20 cellular contexts compared by ENCODE assay signal in the genomic region with DNA sequence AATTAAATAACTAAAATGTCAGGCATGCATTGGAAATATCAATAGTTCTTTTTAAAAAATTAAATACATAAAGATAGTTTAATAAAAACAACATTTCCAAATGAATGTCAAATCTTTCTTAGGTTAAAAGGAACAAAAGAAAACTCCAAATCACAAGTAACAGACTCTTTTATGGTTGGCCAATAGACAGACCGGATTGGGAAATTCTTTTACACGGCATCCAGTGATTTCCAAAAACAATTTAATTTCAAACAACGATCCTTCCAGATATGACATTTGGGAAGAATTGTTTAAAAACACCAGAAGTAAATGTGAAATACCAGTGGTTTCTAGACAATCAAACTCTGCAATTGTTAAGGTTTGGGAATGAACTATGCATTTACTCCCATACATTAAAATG. TPM values are rescaled to one million over a fixed set of nuclear protein-coding genes. Genes with fewer than 3 reads are reported as not detected.
DNase-seq lines count a peak whose midpoint lies in the region; ATAC-seq and TF ChIP-seq lines count a peak whose summit lies in the region.
"Had no signal": no experiment of that assay in that cellular context is flagged by ENCODE, and none has a peak within 500 bp of the region (broad histone marks: within the 10 kb centered on the region; RNA-seq: fewer than 3 reads in every experiment).

No MANE protein-coding gene starts in this region.

- H2BK15ac ChIP-seq in IMR-90 (ENCODE audit: low read depth, low read length): no peak overlapping the region

- peak overlapping the region; percentile 21; the same call in 1 of the 2 replicates for H3K23ac ChIP-seq in IMR-90 (ENCODE audit: low read depth, low read length)

- POLR2A ChIA-PET in IMR-90 (lab: Charles Lee; ENCODE audit: unreplicated experiment): no interaction called here
- POLR2A ChIA-PET in naive thymus-derived CD4-positive, alpha-beta T cell (lab: Charles Lee): no interaction called here

- H4K91ac ChIP-seq in IMR-90 (ENCODE audit: insufficient read depth, low read depth, low read length): no peak overlapping the region

- TF ChIP-seq CTCF in IMR-90 (conservative IDR thresholded peaks at IDR 0.05; ENCODE audit: low read depth, low read length) (no peak), chondrocyte (IDR thresholded peaks at IDR 0.05) (no peak), fibroblast of the aortic adventitia (IDR thresholded peaks at IDR 0.05; ENCODE audit: insufficient read depth, low read length) (no peak), smooth muscle cell (IDR thresholded peaks at IDR 0.05; ENCODE audit: borderline replicate concordance, insufficient read depth, poor library complexity, severe bottlenecking) (no peak)

- in situ Hi-C loops in IMR-90 (cut with MboI; ENCODE audit: low sequenced_read_pairs): no loop called here

- H3K27ac ChIP-seq in IMR-90 (ENCODE audit: insufficient read depth, low read length) (peak overlapping the region; percentile 84; the same call in 1 of the 2 replicates), smooth muscle cell (ENCODE audit: low read depth) (no peak overlapping the region)
- no peak overlapping the region for H3K27ac ChIP-seq in naive thymus-derived CD4-positive, alpha-beta T cell (ENCODE audit: low read depth, low read length)
- H3K27ac ChIP-seq: BLaER1 treated with 17β-estradiol and CSF1 and Interleukin-3, amounts not matched to agents 10 nM and 100 nM; KMS-11 had no signal

- 0 out of 2 replicates have a peak overlapping the region, but pooled peaks have one; percentile 70 for H3K56ac ChIP-seq in IMR-90 (ENCODE audit: extremely low read depth, insufficient read depth, low read length)

- peak; percentile 47 for DNase-seq in IMR-90
- no peak for DNase-seq in chondrocyte (ENCODE audit: low spot score)
- DNase-seq in fibroblast of the aortic adventitia (ENCODE audit: low read depth): peak; percentile 72
- DNase-seq in smooth muscle cell (lab: John Stamatoyannopoulos, UW; ENCODE audit: unreplicated experiment): no peak
- no peak for DNase-seq in naive thymus-derived CD4-positive, alpha-beta T cell
- no peak for DNase-seq in activated naive CD4-positive, alpha-beta T cell treated with anti-CD3 and anti-CD28 coated beads, Interleukin-2, amount 50 U/mL, for 72 hours (ENCODE audit: low spot score in 2 of 2)
- no peak for DNase-seq in islet precursor cell
- DNase-seq: CD4-positive, alpha-beta memory T cell; DND-41; GOT3; HCEC 1CT; NCI-H1105; NCI-H2029 treated with DMSO at 0.1 percent for 48 hours; NCI-H526; OCI-M1; Right ventricle myocardium superior had no signal

- H3K4me1 Mint-ChIP-seq in chondrocyte (ENCODE audit: low read depth): peaks cover 46% of the 10 kb centered on the region
- H3K4me1 Mint-ChIP-seq in naive thymus-derived CD4-positive, alpha-beta T cell: no peaks in the 10 kb centered on the region
- H3K4me1 Mint-ChIP-seq: CD4-positive, alpha-beta memory T cell had no signal

- peak overlapping the region; percentile 94 for H3K27ac Mint-ChIP-seq in chondrocyte (ENCODE audit: unreplicated experiment)
- no peak overlapping the region for H3K27ac Mint-ChIP-seq in naive thymus-derived CD4-positive, alpha-beta T cell
- H3K27ac Mint-ChIP-seq in activated naive CD4-positive, alpha-beta T cell treated with anti-CD3 and anti-CD28 coated beads, Interleukin-2, amount 50 U/mL, for 72 hours: no peak overlapping the region
- H3K27ac Mint-ChIP-seq: CD4-positive, alpha-beta memory T cell had no signal

- CTCF ChIA-PET in IMR-90 (lab: Yijun Ruan, JAX): interaction anchor here (0.6 kb wide), 1 partner anchor 36 kb away, joined by 3 read pairs; no protein-coding TSS in a partner anchor
- CTCF ChIA-PET in naive thymus-derived CD4-positive, alpha-beta T cell (lab: Charles Lee): no interaction called here

- intact Hi-C loops in IMR-90 (cut with micrococcal nuclease): no loop called here
- intact Hi-C loops in naive thymus-derived CD4-positive, alpha-beta T cell (cut with micrococcal nuclease): no loop called here

- TF ChIP-seq POLR2A in IMR-90 (IDR thresholded peaks at IDR 0.05; ENCODE audit: low read depth, low read length): no peak

- H3K27me3 Mint-ChIP-seq in chondrocyte (ENCODE audit: low read depth): no peaks in the 10 kb centered on the region
- H3K27me3 Mint-ChIP-seq in naive thymus-derived CD4-positive, alpha-beta T cell: peaks cover 0 to 4% (median 0%) of the 10 kb centered on the region in 5 donors
- H3K27me3 Mint-ChIP-seq: CD4-positive, alpha-beta memory T cell had no signal

- H3K4me3 ChIP-seq in IMR-90 (ENCODE audit: insufficient read depth, low read depth, low read length): no peak overlapping the region
- H3K4me3 ChIP-seq in fibroblast of the aortic adventitia (ENCODE audit: low read depth, low read length): no peak overlapping the region
- H3K4me3 ChIP-seq in smooth muscle cell: no peak overlapping the region
- H3K4me3 ChIP-seq in naive thymus-derived CD4-positive, alpha-beta T cell (ENCODE audit: low read length): no peak overlapping the region
- H3K4me3 ChIP-seq: BLaER1 treated with 17β-estradiol and CSF1 and Interleukin-3, amounts not matched to agents 10 nM and 100 nM; GM12878 had no signal

- no peak for TF ChIP-seq RAD21 in IMR-90 (IDR thresholded peaks at IDR 0.05; ENCODE audit: low read length)

- dilution Hi-C loops in IMR-90 (cut with HindIII; ENCODE audit: low sequenced_read_pairs, unreplicated experiment): no loop called here

- H2AK5ac ChIP-seq in IMR-90 (ENCODE audit: low read depth, low read length): no peak overlapping the region

- H3K36me3 Mint-ChIP-seq in chondrocyte (ENCODE audit: low read depth): no peaks in the 10 kb centered on the region
- H3K36me3 Mint-ChIP-seq in naive thymus-derived CD4-positive, alpha-beta T cell: no peaks in the 10 kb centered on the region
- no peaks in the 10 kb centered on the region for H3K36me3 Mint-ChIP-seq in activated naive CD4-positive, alpha-beta T cell treated with anti-CD3 and anti-CD28 coated beads, Interleukin-2, amount 50 U/mL, for 72 hours
- H3K36me3 Mint-ChIP-seq: CD4-positive, alpha-beta memory T cell had no signal

- peak overlapping the region; percentile 87 for H2BK120ac ChIP-seq in IMR-90 (ENCODE audit: low read depth, low read length)

- H3K9me3 ChIP-seq in IMR-90 (ENCODE audit: control insufficient read depth, insufficient read depth, low read length) (no peaks in the 10 kb centered on the region), smooth muscle cell (replicated peaks; ENCODE audit: low read depth) (no peaks in the 10 kb centered on the region)
- H3K9me3 ChIP-seq in naive thymus-derived CD4-positive, alpha-beta T cell (ENCODE audit: control insufficient read depth in 2 of 3, low read length in 3 of 3): no peaks in the 10 kb centered on the region
- H3K9me3 ChIP-seq: BLaER1 treated with 17β-estradiol and CSF1 and Interleukin-3, amounts not matched to agents 10 nM and 100 nM had no signal

- no TSS peak for BruUV-seq in IMR-90 (replicated peaks; lab: Mats Ljungman, UMichigan)

- peak overlapping the region; percentile 70 to 79; a peak in 2 of 4 replicates for H4K8ac ChIP-seq in IMR-90 (ENCODE audit: low read depth in 2 of 2, low read length in 2 of 2)

- H3K9ac ChIP-seq in IMR-90 (ENCODE audit: low read depth, low read length) (no peak overlapping the region), smooth muscle cell (ENCODE audit: low read depth) (no peak overlapping the region)
- H3K9ac ChIP-seq: BLaER1 treated with 17β-estradiol and CSF1 and Interleukin-3, amounts not matched to agents 10 nM and 100 nM; KMS-11 had no signal

- no peak overlapping the region for H2AFZ ChIP-seq in IMR-90 (replicated peaks; ENCODE audit: low read length, poor library complexity)
- H2AFZ ChIP-seq in smooth muscle cell (ENCODE audit: low read depth): no peak overlapping the region

- H4K20me1 ChIP-seq in IMR-90 (ENCODE audit: insufficient read depth, low read length) (no peaks in the 10 kb centered on the region), smooth muscle cell (ENCODE audit: low read depth) (no peaks in the 10 kb centered on the region)
- H4K20me1 ChIP-seq: BLaER1 treated with 17β-estradiol and CSF1 and Interleukin-3, amounts not matched to agents 10 nM and 100 nM had no signal

- H3K4me2 ChIP-seq in IMR-90 (ENCODE audit: low read depth, low read length) (peak overlapping the region; percentile 42; the same call in 1 of the 2 replicates), smooth muscle cell (peak overlapping the region; percentile 78)
- H3K4me2 ChIP-seq: BLaER1 treated with 17β-estradiol and CSF1 and Interleukin-3, amounts not matched to agents 10 nM and 100 nM; KMS-11 had no signal

- peaks cover 10% of the 10 kb centered on the region for H3K9me1 ChIP-seq in IMR-90 (ENCODE audit: insufficient read depth, low read length)

- H3K9me3 Mint-ChIP-seq in chondrocyte (ENCODE audit: low read depth): no peaks in the 10 kb centered on the region
- no peaks in the 10 kb centered on the region for H3K9me3 Mint-ChIP-seq in naive thymus-derived CD4-positive, alpha-beta T cell
- H3K9me3 Mint-ChIP-seq in activated naive CD4-positive, alpha-beta T cell treated with anti-CD3 and anti-CD28 coated beads, Interleukin-2, amount 50 U/mL, for 72 hours: no peaks in the 10 kb centered on the region
- H3K9me3 Mint-ChIP-seq: CD4-positive, alpha-beta memory T cell had no signal

- H3K27me3 ChIP-seq in IMR-90 (ENCODE audit: control insufficient read depth, insufficient read depth, low read length): no peaks in the 10 kb centered on the region
- H3K27me3 ChIP-seq in smooth muscle cell (ENCODE audit: low read depth): no peaks in the 10 kb centered on the region
- no peaks in the 10 kb centered on the region for H3K27me3 ChIP-seq in naive thymus-derived CD4-positive, alpha-beta T cell (ENCODE audit: control insufficient read depth in 2 of 2, insufficient read depth in 2 of 2, low read length in 2 of 2)
- H3K27me3 ChIP-seq: BLaER1 treated with 17β-estradiol and CSF1 and Interleukin-3, amounts not matched to agents 10 nM and 100 nM had no signal

- H2BK20ac ChIP-seq in IMR-90 (ENCODE audit: low read depth, low read length): peak overlapping the region; percentile 61; the same call in 1 of the 2 replicates

- WGBS in IMR-90 (ENCODE audit: extremely low coverage in 2 of 2, insufficient read length in 1 of 2), 2 experiments: no CpG with 5 or more reads among the region's 3 CpGs
- 91% methylated on average over 3 of the region's 3 CpGs for WGBS in smooth muscle cell (ENCODE audit: low lambda C conversion rate)

- H3K36me3 ChIP-seq in IMR-90 (ENCODE audit: control insufficient read depth, insufficient read depth, low read length): no peaks in the 10 kb centered on the region
- H3K36me3 ChIP-seq in smooth muscle cell (ENCODE audit: low read depth): no peaks in the 10 kb centered on the region
- no peaks in the 10 kb centered on the region for H3K36me3 ChIP-seq in naive thymus-derived CD4-positive, alpha-beta T cell (ENCODE audit: control insufficient read depth in 2 of 3, insufficient read depth in 3 of 3, low read length in 3 of 3)
- H3K36me3 ChIP-seq: BLaER1 treated with 17β-estradiol and CSF1 and Interleukin-3, amounts not matched to agents 10 nM and 100 nM had no signal

- H3K4me1 ChIP-seq in IMR-90 (ENCODE audit: control insufficient read depth, insufficient read depth, low read length) (peaks cover 20% of the 10 kb centered on the region), smooth muscle cell (ENCODE audit: low read depth) (peaks cover 10% of the 10 kb centered on the region)
- no peaks in the 10 kb centered on the region for H3K4me1 ChIP-seq in naive thymus-derived CD4-positive, alpha-beta T cell (ENCODE audit: control insufficient read depth in 2 of 2, insufficient read depth in 2 of 2, low read length in 2 of 2)

- no peak overlapping the region for H4K5ac ChIP-seq in IMR-90 (ENCODE audit: low read depth, low read length)

- H3K18ac ChIP-seq in IMR-90 (ENCODE audit: low read depth, low read length): no peak overlapping the region; the same call in 1 of the 2 replicates

- H3K14ac ChIP-seq in IMR-90 (replicated peaks; ENCODE audit: low read depth, low read length): no peak overlapping the region

- no peak overlapping the region for H3K4me3 Mint-ChIP-seq in chondrocyte (ENCODE audit: unreplicated experiment)
- H3K4me3 Mint-ChIP-seq in naive thymus-derived CD4-positive, alpha-beta T cell: no peak overlapping the region
- H3K4me3 Mint-ChIP-seq: CD4-positive, alpha-beta memory T cell had no signal

- peaks cover 0 to 6% of the 10 kb centered on the region in 2 experiments; a peak in 2 of 4 replicates for H3K79me1 ChIP-seq in IMR-90 (ENCODE audit: low read depth in 1 of 2, low read length in 2 of 2)

- H2AK9ac ChIP-seq in IMR-90 (replicated peaks; ENCODE audit: low read depth, low read length, poor library complexity): no peak overlapping the region

- H3F3A ChIP-seq in smooth muscle cell (ENCODE audit: low read depth): peaks cover 24% of the 10 kb centered on the region

- H3K79me2 ChIP-seq in smooth muscle cell (ENCODE audit: low read depth): no peaks in the 10 kb centered on the region

- peak overlapping the region; percentile 57; the same call in 1 of the 2 replicates for H3K4ac ChIP-seq in IMR-90 (ENCODE audit: low read depth, low read length)

- peak overlapping the region; percentile 95 for H2BK5ac ChIP-seq in IMR-90 (ENCODE audit: low read depth, low read length, poor library complexity, severe bottlenecking)

- ATAC-seq in IMR-90 (ENCODE audit: low read depth): no peak
- no peak for ATAC-seq in naive thymus-derived CD4-positive, alpha-beta T cell
- ATAC-seq in activated naive CD4-positive, alpha-beta T cell treated with anti-CD3 and anti-CD28 coated beads, Interleukin-2, amount 50 U/mL, for 72 hours: no peak
- ATAC-seq: GM12878 had no signal

RNA-seq across cellular contexts. Expression of a gene that starts 32.8 kb away (rescaled TPM):
- total RNA-seq in IMR-90 (2012; rRNA removed): 0.54 and 0.56 TPM in 2 replicates
- 0.19 and 0.24 TPM in 2 replicates for polyA plus RNA-seq in IMR-90 (2012; rRNA removed)
- 0.02 and 0.13 TPM in 2 replicates for polyA plus RNA-seq in IMR-90 (2012; cell fraction: cytosol; rRNA removed)
- polyA plus RNA-seq in IMR-90 (2012; cell fraction: nucleus; rRNA removed; ENCODE audit: low replicate concordance): 0.15 and 0.34 TPM in 2 replicates
- total RNA-seq in chondrocyte: 0.25 to 1.2 TPM (median 0.33 TPM) in 3 replicates
- total RNA-seq in fibroblast of the aortic adventitia (ENCODE audit: low replicate concordance): 0.09 TPM in 1 of 2 replicates, not detected in the other
- total RNA-seq in smooth muscle cell: 1.1 and 3.3 TPM in 2 replicates
- 0.82 and 2.2 TPM in 2 replicates for polyA plus RNA-seq in smooth muscle cell
- total RNA-seq in naive thymus-derived CD4-positive, alpha-beta T cell: under 1 TPM in 2 of 5 experiments, not detected in 3; 0.24 TPM
- polyA plus RNA-seq in naive thymus-derived CD4-positive, alpha-beta T cell: under 1 TPM in 1 of 2 donors, not detected in 1; 0.24 TPM
- total RNA-seq in activated naive CD4-positive, alpha-beta T cell treated with anti-CD3 and anti-CD28 coated beads, Interleukin-2, amount 50 U/mL, for 72 hours: under 1 TPM in 1 of 2 donors, not detected in 1; 0.12 TPM
- total RNA-seq: Right ventricle myocardium superior, SK-MEL-5 had no signal

Comparison
In these comparisons a context has a peak if more than half of its experiments do, and no peak if none do; other contexts are left out.
1. DNase-seq: peak in IMR-90 (single experiment) and fibroblast of the aortic adventitia (single experiment); none in chondrocyte (single experiment), smooth muscle cell (single experiment), naive thymus-derived CD4-positive, alpha-beta T cell (0 of 9), activated naive CD4-positive, alpha-beta T cell treated with anti-CD3 and anti-CD28 coated beads, Interleukin-2, amount 50 U/mL, for 72 hours (0 of 2) and islet precursor cell (single experiment).